In genomic region chr2:189899101-189899500, GRCh38 we compare ENCODE assay signal across 1 cellular context.
TF ChIP-seq lines count a peak whose summit lies in the region.

No MANE protein-coding gene starts in this region.

TF ChIP-seq in IMR-90, 13 proteins besides CTCF, POLR2A, EP300 and RAD21 (continued from another document):
- TF ChIP-seq CEBPB (IDR thresholded peaks at IDR 0.05; ENCODE audit: low read depth, low read length) = no peak
- no peak for TF ChIP-seq MAFK (IDR thresholded peaks at IDR 0.05; ENCODE audit: low read depth, low read length)
- no peak for TF ChIP-seq NFE2L2 (IDR thresholded peaks at IDR 0.05; ENCODE audit: low read depth, low read length)
TF ChIP-seq in IMR-90: peak in this region for 0.
